27 cellular contexts compared by ENCODE assay signal in genomic region chr3:46354984-46355383, GRCh38. TPM values are rescaled to one million over a fixed set of nuclear protein-coding genes. Genes with fewer than 3 reads are reported as not detected.
DNase-seq lines count a peak whose midpoint lies in the region; ATAC-seq lines count a peak whose summit lies in the region.
"Had no signal": no experiment of that assay in that cellular context is flagged by ENCODE, and none has a peak within 500 bp of the region (broad histone marks: within the 10 kb centered on the region; RNA-seq: fewer than 3 reads in every experiment).

No MANE protein-coding gene starts in this region.

- ATAC-seq in activated T-helper 17 cell treated with anti-CD3 and anti-CD28 coated beads, Interleukin-2, amount 50 U/mL, for 72 hours (replicated peaks), result no peak
- peak; percentile 48 for ATAC-seq in naive thymus-derived CD4-positive, alpha-beta T cell
- ATAC-seq in activated CD4-positive, CD25-positive, alpha-beta regulatory T cell treated with anti-CD3 and anti-CD28 coated beads, Interleukin-2, amount 50 U/mL, for 24 hours, result no peak
- ATAC-seq: heart left ventricle, right cardiac atrium had no signal

- H3K4me1 Mint-ChIP-seq in activated CD4-positive, alpha-beta T cell treated with anti-CD3 and anti-CD28 coated beads, Interleukin-2, amount 10 ng/mL, durations not matched to agents 24 days and 14 days, result peaks cover 79% of the 10 kb centered on the region
- peaks cover 51 to 56% (median 53%) of the 10 kb centered on the region in 3 donors for H3K4me1 Mint-ChIP-seq in IgD-negative memory B cell
- peaks cover 40% of the 10 kb centered on the region for H3K4me1 Mint-ChIP-seq in activated T-helper 17 cell treated with anti-CD3 and anti-CD28 coated beads, Interleukin-2, amount 50 U/mL, for 72 hours
- peaks cover 34 to 79% (median 55%) of the 10 kb centered on the region in 7 donors for H3K4me1 Mint-ChIP-seq in naive thymus-derived CD4-positive, alpha-beta T cell
- H3K4me1 Mint-ChIP-seq: mesothelial cell of epicardium had no signal

- H3K4me1 ChIP-seq in naive thymus-derived CD4-positive, alpha-beta T cell (ENCODE audit: control insufficient read depth in 2 of 2, insufficient read depth in 2 of 2, low read length in 2 of 2), result peaks cover 33 to 41% of the 10 kb centered on the region in 2 donors
- H3K4me1 ChIP-seq: parathyroid adenoma had no signal

- peaks cover 10% of the 10 kb centered on the region for H3K9me3 Mint-ChIP-seq in activated CD4-positive, alpha-beta T cell treated with anti-CD3 and anti-CD28 coated beads, Interleukin-2, amount 10 ng/mL, durations not matched to agents 24 days and 14 days
- H3K9me3 Mint-ChIP-seq in IgD-negative memory B cell, result no peaks in the 10 kb centered on the region
- no peaks in the 10 kb centered on the region for H3K9me3 Mint-ChIP-seq in activated T-helper 17 cell treated with anti-CD3 and anti-CD28 coated beads, Interleukin-2, amount 50 U/mL, for 72 hours
- no peaks in the 10 kb centered on the region for H3K9me3 Mint-ChIP-seq in naive thymus-derived CD4-positive, alpha-beta T cell
- H3K9me3 Mint-ChIP-seq: mesothelial cell of epicardium; stimulated activated naive CD8-positive, alpha-beta T cell treated with anti-CD3 and anti-CD28 coated beads, Interleukin-15, amount 100 ng/mL, for 72 hours had no signal

- H3K4me3 ChIP-seq in naive thymus-derived CD4-positive, alpha-beta T cell (ENCODE audit: low read length), result peak overlapping the region; percentile 32
- H3K4me3 ChIP-seq: PC-9 had no signal

- POLR2A ChIA-PET in naive thymus-derived CD4-positive, alpha-beta T cell (lab: Charles Lee), result no interaction called here

- H3K27me3 Mint-ChIP-seq in activated CD4-positive, alpha-beta T cell treated with anti-CD3 and anti-CD28 coated beads, Interleukin-2, amount 10 ng/mL, durations not matched to agents 24 days and 14 days, result peaks cover 47% of the 10 kb centered on the region
- no peaks in the 10 kb centered on the region for H3K27me3 Mint-ChIP-seq in IgD-negative memory B cell
- peaks cover 3% of the 10 kb centered on the region for H3K27me3 Mint-ChIP-seq in activated T-helper 17 cell treated with anti-CD3 and anti-CD28 coated beads, Interleukin-2, amount 50 U/mL, for 72 hours
- H3K27me3 Mint-ChIP-seq in naive thymus-derived CD4-positive, alpha-beta T cell, result peaks cover 0 to 70% (median 5%) of the 10 kb centered on the region in 5 donors

- H3K27ac Mint-ChIP-seq in activated CD4-positive, alpha-beta T cell treated with anti-CD3 and anti-CD28 coated beads, Interleukin-2, amount 10 ng/mL, durations not matched to agents 24 days and 14 days, result peak overlapping the region; percentile 48
- peak overlapping the region in 1 of 3 donors; percentile 67 for H3K27ac Mint-ChIP-seq in IgD-negative memory B cell
- H3K27ac Mint-ChIP-seq in activated T-helper 17 cell treated with anti-CD3 and anti-CD28 coated beads, Interleukin-2, amount 50 U/mL, for 72 hours, result peak overlapping the region; percentile 49
- peak overlapping the region in 2 of 9 donors; percentile 0 to 60 for H3K27ac Mint-ChIP-seq in naive thymus-derived CD4-positive, alpha-beta T cell
- H3K27ac Mint-ChIP-seq: mesothelial cell of epicardium; stimulated activated naive CD8-positive, alpha-beta T cell treated with anti-CD3 and anti-CD28 coated beads, Interleukin-15, amount 100 ng/mL, for 72 hours had no signal

- no peak for DNase-seq in activated CD4-positive, alpha-beta T cell treated with anti-CD3 and anti-CD28 coated beads, Interleukin-2, amount 10 ng/mL, durations not matched to agents 24 days and 14 days
- DNase-seq in activated CD4-positive, alpha-beta T cell treated with anti-CD3 and anti-CD28 coated beads for 48 hours, result no peak
- DNase-seq in naive thymus-derived CD4-positive, alpha-beta T cell, result no peak
- DNase-seq in inferior parietal cortex (ENCODE audit: extremely low spot score), result no peak
- no peak for DNase-seq in activated effector memory CD4-positive, alpha-beta T cell treated with Interleukin-2 at 50 U/mL for 16 hours
- DNase-seq: activated CD8-positive, alpha-beta memory T cell treated with anti-CD3 and anti-CD28 coated beads for 24 hours; amniotic stem cell; Calu3; heart left ventricle; NCI-H1092 treated with DMSO at 0.1 percent for 48 hours; NCI-H2029; NCI-H2227 treated with DMSO at 0.1 percent for 48 hours; NCI-H82; PC-9; right cardiac atrium; SHP77 treated with DMSO at 0.1 percent for 48 hours; stimulated activated CD4-positive, alpha-beta T cell treated with anti-CD3 and anti-CD28 coated beads, Interleukin-12 subunit alpha, Interleukin-12 subunit beta, amount 100 ng/mL, for 4 hours; stimulated activated CD4-positive, alpha-beta T cell treated with anti-CD3 and anti-CD28 coated beads, Interleukin-4, amount 100 ng/mL, for 4 hours; stimulated activated naive CD8-positive, alpha-beta T cell treated with anti-CD3 and anti-CD28 coated beads, Interleukin-15, amount 100 ng/mL, for 72 hours; transverse colon had no signal

- no peaks in the 10 kb centered on the region for H3K9me3 ChIP-seq in naive thymus-derived CD4-positive, alpha-beta T cell (ENCODE audit: control insufficient read depth in 2 of 3, low read length in 3 of 3)
- H3K9me3 ChIP-seq: heart left ventricle, transverse colon had no signal

- CTCF ChIA-PET in naive thymus-derived CD4-positive, alpha-beta T cell (lab: Charles Lee), result interaction anchor here (1.4 to 2.1 kb wide), 2 partner anchors 14 to 276 kb away, joined by 4 to 16 read pairs; partner anchors contain the start of gene CCR5

- H3K27me3 ChIP-seq in naive thymus-derived CD4-positive, alpha-beta T cell (ENCODE audit: control insufficient read depth in 2 of 2, insufficient read depth in 2 of 2, low read length in 2 of 2), result no peaks in the 10 kb centered on the region

- no peak overlapping the region for H3K27ac ChIP-seq in naive thymus-derived CD4-positive, alpha-beta T cell (ENCODE audit: low read depth, low read length)
- H3K27ac ChIP-seq: parathyroid adenoma, PC-9 had no signal

- H3K36me3 ChIP-seq in naive thymus-derived CD4-positive, alpha-beta T cell (ENCODE audit: control insufficient read depth in 2 of 3, insufficient read depth in 3 of 3, low read length in 3 of 3), result peaks cover 0 to 6% (median 0%) of the 10 kb centered on the region in 3 experiments
- H3K36me3 ChIP-seq: heart left ventricle, transverse colon had no signal

- intact Hi-C loops in activated CD4-positive, alpha-beta T cell treated with anti-CD3 and anti-CD28 coated beads, Interleukin-2, amount 10 ng/mL, durations not matched to agents 24 days and 14 days (cut with micrococcal nuclease), result loop anchor here (1.0 to 5.0 kb wide), 2 partner anchors 15 to 258 kb away; partner anchors contain the start of gene CCR5
- intact Hi-C loops in naive thymus-derived CD4-positive, alpha-beta T cell (cut with micrococcal nuclease), result loop anchor here (2.0 to 5.0 kb wide), 2 partner anchors 14 to 58 kb away; no protein-coding TSS in a partner anchor

- H3K4me3 Mint-ChIP-seq in activated CD4-positive, alpha-beta T cell treated with anti-CD3 and anti-CD28 coated beads, Interleukin-2, amount 10 ng/mL, durations not matched to agents 24 days and 14 days, result peak overlapping the region; percentile 77
- H3K4me3 Mint-ChIP-seq in IgD-negative memory B cell, result peak overlapping the region in 3 of 4 donors; percentile 25 to 69 (median 64)
- peak overlapping the region; percentile 55 for H3K4me3 Mint-ChIP-seq in activated T-helper 17 cell treated with anti-CD3 and anti-CD28 coated beads, Interleukin-2, amount 50 U/mL, for 72 hours
- H3K4me3 Mint-ChIP-seq in naive thymus-derived CD4-positive, alpha-beta T cell, result peak overlapping the region in 2 of 10 donors; percentile 6 to 83
- H3K4me3 Mint-ChIP-seq: mesothelial cell of epicardium had no signal

- peaks cover 18% of the 10 kb centered on the region for H3K36me3 Mint-ChIP-seq in activated CD4-positive, alpha-beta T cell treated with anti-CD3 and anti-CD28 coated beads, Interleukin-2, amount 10 ng/mL, durations not matched to agents 24 days and 14 days (ENCODE audit: low read depth)
- H3K36me3 Mint-ChIP-seq in IgD-negative memory B cell, result no peaks in the 10 kb centered on the region
- no peaks in the 10 kb centered on the region for H3K36me3 Mint-ChIP-seq in activated T-helper 17 cell treated with anti-CD3 and anti-CD28 coated beads, Interleukin-2, amount 50 U/mL, for 72 hours (ENCODE audit: low read depth)
- H3K36me3 Mint-ChIP-seq in naive thymus-derived CD4-positive, alpha-beta T cell, result peaks cover 0 to 44% (median 0%) of the 10 kb centered on the region in 5 donors
- H3K36me3 Mint-ChIP-seq: mesothelial cell of epicardium had no signal

RNA-seq across cellular contexts. Expression of gene CCR2, which starts 1.1 kb away (rescaled TPM):
- 6.1 and 6.8 TPM in 2 replicates for total RNA-seq in activated CD4-positive, alpha-beta T cell treated with anti-CD3 and anti-CD28 coated beads, Interleukin-2, amount 10 ng/mL, durations not matched to agents 24 days and 14 days
- polyA plus RNA-seq in IgD-negative memory B cell, result 10.9 TPM
- 10 to 100 TPM in 1 of 2 donors, 1 to 10 TPM in 1; 2.9 to 17.5 TPM for total RNA-seq in activated T-helper 17 cell treated with anti-CD3 and anti-CD28 coated beads, Interleukin-2, amount 50 U/mL, for 72 hours
- total RNA-seq in naive thymus-derived CD4-positive, alpha-beta T cell, result 10 to 100 TPM in 2 of 5 experiments, 1 to 10 TPM in 1, under 1 TPM in 2; 0.41 to 34.9 (median 2.0) TPM
- polyA plus RNA-seq in naive thymus-derived CD4-positive, alpha-beta T cell, result under 1 TPM in 1 of 2 donors, not detected in 1; 0.13 TPM
- total RNA-seq: Calu3, LHCN-M2, mesothelial cell of epicardium, PC-9 had no signal
- polyA plus RNA-seq: neural cell had no signal

RNA-seq across cellular contexts. Expression of gene CCR5, which starts 15.8 kb away (rescaled TPM):
- total RNA-seq in activated CD4-positive, alpha-beta T cell treated with anti-CD3 and anti-CD28 coated beads, Interleukin-2, amount 10 ng/mL, durations not matched to agents 24 days and 14 days, result 1.7 and 2.3 TPM in 2 replicates
- not detected for polyA plus RNA-seq in IgD-negative memory B cell
- 10 to 100 TPM in 1 of 2 donors, 1 to 10 TPM in 1; 2.2 to 13.8 TPM for total RNA-seq in activated T-helper 17 cell treated with anti-CD3 and anti-CD28 coated beads, Interleukin-2, amount 50 U/mL, for 72 hours
- 10 to 100 TPM in 1 of 5 experiments, 1 to 10 TPM in 1, under 1 TPM in 3; 0.66 to 22.5 (median 0.95) TPM for total RNA-seq in naive thymus-derived CD4-positive, alpha-beta T cell
- not detected for polyA plus RNA-seq in naive thymus-derived CD4-positive, alpha-beta T cell
- total RNA-seq: Calu3, LHCN-M2, mesothelial cell of epicardium, PC-9 had no signal
- polyA plus RNA-seq: neural cell had no signal

RNA-seq across cellular contexts. Expression of gene CCRL2, which starts 52.1 kb away (rescaled TPM):
- total RNA-seq in activated CD4-positive, alpha-beta T cell treated with anti-CD3 and anti-CD28 coated beads, Interleukin-2, amount 10 ng/mL, durations not matched to agents 24 days and 14 days, result 1.7 and 1.9 TPM in 2 replicates
- polyA plus RNA-seq in IgD-negative memory B cell, result 1.3 TPM
- 1 to 10 TPM; 2.1 to 3.7 TPM for total RNA-seq in activated T-helper 17 cell treated with anti-CD3 and anti-CD28 coated beads, Interleukin-2, amount 50 U/mL, for 72 hours
- 10 to 100 TPM in 1 of 5 experiments, 1 to 10 TPM in 2, under 1 TPM in 2; 0.35 to 20.5 (median 5.0) TPM for total RNA-seq in naive thymus-derived CD4-positive, alpha-beta T cell
- 1 to 10 TPM in 1 of 2 donors, under 1 TPM in 1; 0.34 to 1.3 TPM for polyA plus RNA-seq in naive thymus-derived CD4-positive, alpha-beta T cell
- total RNA-seq: Calu3, mesothelial cell of epicardium had no signal
- polyA plus RNA-seq: neural cell had no signal
